Comparison of ENCODE assay signal across 10 cellular contexts in genomic region chr4:186485621-186486062, GRCh38.
DNase-seq lines count a peak whose midpoint lies in the region; ATAC-seq and TF ChIP-seq lines count a peak whose summit lies in the region.
"Had no signal": no experiment of that assay in that cellular context is flagged by ENCODE, and none has a peak within 500 bp of the region (broad histone marks: within the 10 kb centered on the region; RNA-seq: fewer than 3 reads in every experiment).

No MANE protein-coding gene starts in this region.

- TF ChIP-seq CTCF in WI38 (IDR thresholded peaks at IDR 0.05; ENCODE audit: low read depth, low read length) = no peak
- TF ChIP-seq CTCF in sigmoid colon (IDR thresholded peaks at IDR 0.05) = no peak

- intact Hi-C loops in sigmoid colon (cut with DNase I) = no loop called here

- H3K9me3 ChIP-seq in ES-I3 (ENCODE audit: control insufficient read depth, insufficient read depth, low read length) (no peaks in the 10 kb centered on the region; the same call in 1 of the 2 replicates), iPS-15b (ENCODE audit: control insufficient read depth, insufficient read depth, low read length) (no peaks in the 10 kb centered on the region), sigmoid colon (no peaks in the 10 kb centered on the region)

- DNase-seq in sigmoid colon (no peak), HPDE6-E6E7 (ENCODE audit: extremely low spot score) (no peak), D341Med (ENCODE audit: low spot score) (no peak)
- no peak for DNase-seq in activated T-cell treated with anti-CD3 and anti-CD28 coated beads, Interleukin-2, amount 50 U/mL, for 1 hour
- DNase-seq: activated naive CD8-positive, alpha-beta T cell treated with anti-CD3 and anti-CD28 coated beads, Interleukin-2, amount 10 ng/mL, durations not matched to agents 7 days and 5 days had no signal

- H3K9ac ChIP-seq in ES-I3 (ENCODE audit: low read depth, low read length) (peak overlapping the region; percentile 74; the same call in 1 of the 2 replicates), iPS-15b (ENCODE audit: low read depth, low read length) (no peak overlapping the region)

- H3K27me3 ChIP-seq in iPS-15b (ENCODE audit: control insufficient read depth, insufficient read depth, low read length) (peaks cover 17% of the 10 kb centered on the region), sigmoid colon (peaks cover 0 to 13% (median 0%) of the 10 kb centered on the region in 3 donors)

- no peak for TF ChIP-seq POLR2A in sigmoid colon (IDR thresholded peaks at IDR 0.05)

- no peak overlapping the region for H3K27ac ChIP-seq in sigmoid colon

- WGBS in sigmoid colon, 2 donors = 45 to 57% methylated on average over 12 of the region's 12 CpGs

- no peak for ATAC-seq in HG03460 (IDR thresholded peaks at IDR 0.05; ENCODE audit: unreplicated experiment)
- ATAC-seq: left lobe of liver had no signal

- no peak for TF ChIP-seq EP300 in sigmoid colon (IDR thresholded peaks at IDR 0.05)

- H3K36me3 ChIP-seq in ES-I3 (ENCODE audit: insufficient read depth, low read length) = no peaks in the 10 kb centered on the region
- H3K36me3 ChIP-seq in iPS-15b (ENCODE audit: control insufficient read depth, insufficient read depth, low read length) = no peaks in the 10 kb centered on the region
- no peaks in the 10 kb centered on the region for H3K36me3 ChIP-seq in sigmoid colon

- H3K4me1 ChIP-seq in ES-I3 (ENCODE audit: insufficient read depth, low read length) (no peaks in the 10 kb centered on the region; the same call in 1 of the 2 replicates), iPS-15b (ENCODE audit: control insufficient read depth, insufficient read depth, low read length) (peaks cover 6% of the 10 kb centered on the region), sigmoid colon (peaks cover 0 to 14% (median 9%) of the 10 kb centered on the region in 4 donors)

- peak overlapping the region; percentile 52 for H3K4me3 ChIP-seq in WI38 (ENCODE audit: low read depth, low read length)
- H3K4me3 ChIP-seq in iPS-15b (ENCODE audit: low read depth, low read length) = peak overlapping the region; percentile 81
- peak overlapping the region in 3 of 4 donors; percentile 30 to 44 (median 40) for H3K4me3 ChIP-seq in sigmoid colon
